30 cellular contexts compared by ENCODE assay signal in the genomic region with DNA sequence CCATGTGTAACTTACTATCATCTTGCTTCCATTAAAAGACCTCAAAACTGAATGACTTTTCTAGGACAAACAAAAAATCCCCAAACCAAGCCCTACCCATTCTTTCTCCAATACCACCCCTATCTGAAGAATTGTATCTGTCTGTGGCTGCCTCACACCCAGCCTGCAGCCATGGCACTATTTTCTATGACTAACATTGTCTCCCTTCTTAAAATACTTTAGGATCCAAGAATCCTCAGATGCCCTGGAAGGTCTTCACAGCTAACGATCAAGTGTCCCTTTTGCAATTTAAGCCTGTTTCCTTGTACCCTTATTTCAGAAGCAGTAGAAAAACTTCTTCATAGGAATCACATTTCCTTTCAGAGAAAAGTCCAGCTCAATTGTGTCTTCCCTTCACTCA. TPM values are rescaled to one million over a fixed set of nuclear protein-coding genes. Genes with fewer than 3 reads are reported as not detected.
"Had no signal": no experiment of that assay in that cellular context is flagged by ENCODE, and none has a peak within 500 bp of the region (broad histone marks: within the 10 kb centered on the region; RNA-seq: fewer than 3 reads in every experiment).

No MANE protein-coding gene starts in this region.

- DNase-seq: stimulated activated CD4-positive, alpha-beta T cell treated with anti-CD3 and anti-CD28 coated beads, Interleukin-2, amount 100 ng/mL, for 48 hours; stimulated activated CD4-positive, alpha-beta T cell treated with anti-CD3 and anti-CD28 coated beads, Interleukin-4, amount 100 ng/mL, for 1 hour; stimulated activated CD4-positive, alpha-beta T cell treated with anti-CD3 and anti-CD28 coated beads, Interleukin-4, amount 100 ng/mL, for 24 hours; stimulated activated CD4-positive, alpha-beta T cell treated with anti-CD3 and anti-CD28 coated beads, Interleukin-4, amount 100 ng/mL, for 4 hours; stimulated activated CD8-positive, alpha-beta memory T cell treated with anti-CD3 and anti-CD28 coated beads, Interleukin-4, amount 100 ng/mL, for 48 hours; stimulated activated naive B cell treated with anti-CD40 and anti-IgM and Interleukin-4, amounts not matched to agents 10 μg/mL and 1 μg/mL and 100 μg/mL, for 72 hours; stimulated activated naive CD4-positive, alpha-beta T cell; stimulated activated naive CD4-positive, alpha-beta T cell treated with Interleukin-2 at 50 U/mL for 16 hours; stimulated activated naive CD8-positive, alpha-beta T cell treated with anti-CD3 and anti-CD28 coated beads, Interleukin-15, amount 100 ng/mL, for 72 hours; stimulated activated naive CD8-positive, alpha-beta T cell treated with anti-CD3 and anti-CD28 coated beads, Interleukin-15, Interleukin-2, amounts not matched to agents 100 U/mL and 50 U/mL, for 24 hours; stomach; substantia nigra; testis; thyroid gland; tibial artery; transverse colon; upper lobe of left lung; upper lobe of right lung; uterus had no signal

- H3K9me3 ChIP-seq: stomach, suprapubic skin, testis, thoracic aorta, thyroid gland, tibial artery, tibial nerve, transverse colon, upper lobe of left lung, upper lobe of right lung, uterus, vagina had no signal

- H3K27me3 ChIP-seq: stomach, suprapubic skin, testis, thyroid gland, tibial artery, tibial nerve, transverse colon, upper lobe of left lung, upper lobe of right lung, uterus, vagina had no signal

- H3K36me3 Mint-ChIP-seq: stimulated activated effector memory CD8-positive, alpha-beta T cell treated with anti-CD3 and anti-CD28 coated beads, Interleukin-12 subunit alpha, Interleukin-12 subunit beta, amount 100 ng/mL, for 72 hours; stimulated activated memory B cell treated with anti-CD40 and anti-IgM and Interleukin-4, amounts not matched to agents 10 μg/mL and 1 μg/mL and 100 μg/mL, for 72 hours; stimulated activated naive B cell treated with anti-CD40 and anti-IgM and Interleukin-4, amounts not matched to agents 10 μg/mL and 1 μg/mL and 100 μg/mL, for 72 hours; type B pancreatic cell had no signal

- H3K36me3 ChIP-seq: stomach, suprapubic skin, thoracic aorta, thyroid gland, tibial artery, tibial nerve, transverse colon, upper lobe of left lung, upper lobe of right lung, uterus, vagina had no signal

- H3K4me1 Mint-ChIP-seq: stimulated activated effector memory CD8-positive, alpha-beta T cell treated with anti-CD3 and anti-CD28 coated beads, Interleukin-12 subunit alpha, Interleukin-12 subunit beta, amount 100 ng/mL, for 72 hours; stimulated activated memory B cell treated with anti-CD40 and anti-IgM and Interleukin-4, amounts not matched to agents 10 μg/mL and 1 μg/mL and 100 μg/mL, for 72 hours; stimulated activated naive B cell treated with anti-CD40 and anti-IgM and Interleukin-4, amounts not matched to agents 10 μg/mL and 1 μg/mL and 100 μg/mL, for 72 hours; stimulated activated naive CD8-positive, alpha-beta T cell treated with anti-CD3 and anti-CD28 coated beads, Interleukin-15, amount 100 ng/mL, for 72 hours had no signal

- H3K27ac Mint-ChIP-seq: stimulated activated effector memory CD8-positive, alpha-beta T cell treated with anti-CD3 and anti-CD28 coated beads, Interleukin-12 subunit alpha, Interleukin-12 subunit beta, amount 100 ng/mL, for 72 hours; stimulated activated memory B cell treated with anti-CD40 and anti-IgM and Interleukin-4, amounts not matched to agents 10 μg/mL and 1 μg/mL and 100 μg/mL, for 72 hours; stimulated activated naive B cell treated with anti-CD40 and anti-IgM and Interleukin-4, amounts not matched to agents 10 μg/mL and 1 μg/mL and 100 μg/mL, for 72 hours; stimulated activated naive CD8-positive, alpha-beta T cell treated with anti-CD3 and anti-CD28 coated beads, Interleukin-15, amount 100 ng/mL, for 72 hours; stimulated activated naive CD8-positive, alpha-beta T cell treated with anti-CD3 and anti-CD28 coated beads, Interleukin-15, Interleukin-2, amounts not matched to agents 100 ng/mL and 50 ng/mL, for 24 hours; type B pancreatic cell had no signal

- H3K9me3 Mint-ChIP-seq: stimulated activated effector memory CD8-positive, alpha-beta T cell treated with anti-CD3 and anti-CD28 coated beads, Interleukin-12 subunit alpha, Interleukin-12 subunit beta, amount 100 ng/mL, for 72 hours; stimulated activated memory B cell treated with anti-CD40 and anti-IgM and Interleukin-4, amounts not matched to agents 10 μg/mL and 1 μg/mL and 100 μg/mL, for 72 hours; stimulated activated naive B cell treated with anti-CD40 and anti-IgM and Interleukin-4, amounts not matched to agents 10 μg/mL and 1 μg/mL and 100 μg/mL, for 72 hours; stimulated activated naive CD8-positive, alpha-beta T cell treated with anti-CD3 and anti-CD28 coated beads, Interleukin-15, amount 100 ng/mL, for 72 hours; stimulated activated naive CD8-positive, alpha-beta T cell treated with anti-CD3 and anti-CD28 coated beads, Interleukin-15, Interleukin-2, amounts not matched to agents 100 ng/mL and 50 ng/mL, for 24 hours; type B pancreatic cell had no signal

- H3K4me3 Mint-ChIP-seq: stimulated activated effector memory CD8-positive, alpha-beta T cell treated with anti-CD3 and anti-CD28 coated beads, Interleukin-12 subunit alpha, Interleukin-12 subunit beta, amount 100 ng/mL, for 72 hours; stimulated activated memory B cell treated with anti-CD40 and anti-IgM and Interleukin-4, amounts not matched to agents 10 μg/mL and 1 μg/mL and 100 μg/mL, for 72 hours; stimulated activated naive B cell treated with anti-CD40 and anti-IgM and Interleukin-4, amounts not matched to agents 10 μg/mL and 1 μg/mL and 100 μg/mL, for 72 hours; stimulated activated naive CD8-positive, alpha-beta T cell treated with anti-CD3 and anti-CD28 coated beads, Interleukin-15, amount 100 ng/mL, for 72 hours; stimulated activated naive CD8-positive, alpha-beta T cell treated with anti-CD3 and anti-CD28 coated beads, Interleukin-15, Interleukin-2, amounts not matched to agents 100 ng/mL and 50 ng/mL, for 24 hours; type B pancreatic cell had no signal

- H3K4me1 ChIP-seq: stomach, suprapubic skin, testis, thyroid gland, tibial artery, tibial nerve, upper lobe of left lung, upper lobe of right lung, uterus, vagina had no signal

- H3K27me3 Mint-ChIP-seq: stimulated activated memory B cell treated with anti-CD40 and anti-IgM and Interleukin-4, amounts not matched to agents 10 μg/mL and 1 μg/mL and 100 μg/mL, for 72 hours; stimulated activated naive B cell treated with anti-CD40 and anti-IgM and Interleukin-4, amounts not matched to agents 10 μg/mL and 1 μg/mL and 100 μg/mL, for 72 hours; type B pancreatic cell had no signal

- H3K4me3 ChIP-seq: stomach, suprapubic skin, testis, thoracic aorta, thyroid gland, tibial artery, tibial nerve, transverse colon, upper lobe of left lung, upper lobe of right lung, uterus, vagina had no signal

- H3K27ac ChIP-seq: stomach, suprapubic skin, testis, thoracic aorta, thyroid gland, tibial artery, tibial nerve, transverse colon, upper lobe of left lung, upper lobe of right lung, uterus, vagina had no signal

RNA-seq across cellular contexts. Expression of a gene that starts 5.3 kb away (rescaled TPM):
- total RNA-seq: thoracic aorta, thyroid gland, tibial nerve, upper lobe of right lung, ureter, urinary bladder, vagina had no signal
- polyA plus RNA-seq: stomach, urinary bladder had no signal

RNA-seq across cellular contexts. Expression of a gene that starts 41.1 kb away (rescaled TPM):
- total RNA-seq: subcutaneous adipose tissue, suprapubic skin, testis, thoracic aorta, thyroid gland, tibial nerve, transverse colon, upper lobe of right lung, ureter, urinary bladder, vagina had no signal
- polyA plus RNA-seq: stomach, urinary bladder had no signal

RNA-seq across cellular contexts. Expression of a gene that starts 52.7 kb away (rescaled TPM):
- total RNA-seq: vagina had no signal
